3 cellular contexts compared by ENCODE assay signal in genomic region chr22:30591191-30591587, GRCh38.
TF ChIP-seq lines count a peak whose summit lies in the region.

No MANE protein-coding gene starts in this region.

TF ChIP-seq in A549, 52 proteins besides CTCF, POLR2A, EP300 and RAD21:
- TF ChIP-seq BCL3 (IDR thresholded peaks at IDR 0.05): 0 out of 3 replicates have a peak, but pooled peaks have one; percentile 2
- TF ChIP-seq TP53 (CRISPR knock-in tag; IDR thresholded peaks at IDR 0.05): no peak
- no peak for TF ChIP-seq CHD4 (IDR thresholded peaks at IDR 0.05; ENCODE audit: borderline replicate concordance)
- no peak for TF ChIP-seq CBX2 (IDR thresholded peaks at IDR 0.05; ENCODE audit: borderline replicate concordance, low read depth)

TF ChIP-seq in HEK293, 187 proteins besides CTCF, POLR2A, EP300 and RAD21:
- no peak for TF ChIP-seq RBAK (tag by site-specific recombination; IDR thresholded peaks at IDR 0.05)
- no peak for TF ChIP-seq KLF10 (tag by site-specific recombination; IDR thresholded peaks at IDR 0.05)
- TF ChIP-seq MZF1 (tag by site-specific recombination; IDR thresholded peaks at IDR 0.05; ENCODE audit: borderline replicate concordance): no peak
- TF ChIP-seq ZNF114 (tag by site-specific recombination; IDR thresholded peaks at IDR 0.05): no peak
- TF ChIP-seq ZNF558 (tag by site-specific recombination; IDR thresholded peaks at IDR 0.05): no peak
- TF ChIP-seq ZFP41 (tag by site-specific recombination; IDR thresholded peaks at IDR 0.05; ENCODE audit: borderline replicate concordance): no peak
- TF ChIP-seq ZNF280C (tag by site-specific recombination; IDR thresholded peaks at IDR 0.05): no peak

TF ChIP-seq in GM12878, 131 proteins besides CTCF, POLR2A, EP300 and RAD21:
- TF ChIP-seq PML (IDR thresholded peaks at IDR 0.05; ENCODE audit: low read length): 0 out of 2 replicates have a peak, but pooled peaks have one; percentile 37
- no peak for TF ChIP-seq PRDM15 (CRISPR knock-in tag; IDR thresholded peaks at IDR 0.05)
